ENCODE assay signal across 1 cellular context in genomic region chr10:51325649-51326048, GRCh38.
TF ChIP-seq lines count a peak whose summit lies in the region.

No MANE protein-coding gene starts in this region.

TF ChIP-seq in GM23338, 12 proteins besides CTCF, POLR2A, EP300 and RAD21 (continued from another document):
- TF ChIP-seq, protein P1, sequence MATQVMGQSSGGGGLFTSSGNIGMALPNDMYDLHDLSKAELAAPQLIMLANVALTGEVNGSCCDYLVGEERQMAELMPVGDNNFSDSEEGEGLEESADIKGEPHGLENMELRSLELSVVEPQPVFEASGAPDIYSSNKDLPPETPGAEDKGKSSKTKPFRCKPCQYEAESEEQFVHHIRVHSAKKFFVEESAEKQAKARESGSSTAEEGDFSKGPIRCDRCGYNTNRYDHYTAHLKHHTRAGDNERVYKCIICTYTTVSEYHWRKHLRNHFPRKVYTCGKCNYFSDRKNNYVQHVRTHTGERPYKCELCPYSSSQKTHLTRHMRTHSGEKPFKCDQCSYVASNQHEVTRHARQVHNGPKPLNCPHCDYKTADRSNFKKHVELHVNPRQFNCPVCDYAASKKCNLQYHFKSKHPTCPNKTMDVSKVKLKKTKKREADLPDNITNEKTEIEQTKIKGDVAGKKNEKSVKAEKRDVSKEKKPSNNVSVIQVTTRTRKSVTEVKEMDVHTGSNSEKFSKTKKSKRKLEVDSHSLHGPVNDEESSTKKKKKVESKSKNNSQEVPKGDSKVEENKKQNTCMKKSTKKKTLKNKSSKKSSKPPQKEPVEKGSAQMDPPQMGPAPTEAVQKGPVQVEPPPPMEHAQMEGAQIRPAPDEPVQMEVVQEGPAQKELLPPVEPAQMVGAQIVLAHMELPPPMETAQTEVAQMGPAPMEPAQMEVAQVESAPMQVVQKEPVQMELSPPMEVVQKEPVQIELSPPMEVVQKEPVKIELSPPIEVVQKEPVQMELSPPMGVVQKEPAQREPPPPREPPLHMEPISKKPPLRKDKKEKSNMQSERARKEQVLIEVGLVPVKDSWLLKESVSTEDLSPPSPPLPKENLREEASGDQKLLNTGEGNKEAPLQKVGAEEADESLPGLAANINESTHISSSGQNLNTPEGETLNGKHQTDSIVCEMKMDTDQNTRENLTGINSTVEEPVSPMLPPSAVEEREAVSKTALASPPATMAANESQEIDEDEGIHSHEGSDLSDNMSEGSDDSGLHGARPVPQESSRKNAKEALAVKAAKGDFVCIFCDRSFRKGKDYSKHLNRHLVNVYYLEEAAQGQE (IDR thresholded peaks at IDR 0.05; ENCODE audit: unreplicated experiment) = no peak
- no peak for TF ChIP-seq JUNB (IDR thresholded peaks at IDR 0.05; ENCODE audit: unreplicated experiment)
- TF ChIP-seq, protein P2, sequence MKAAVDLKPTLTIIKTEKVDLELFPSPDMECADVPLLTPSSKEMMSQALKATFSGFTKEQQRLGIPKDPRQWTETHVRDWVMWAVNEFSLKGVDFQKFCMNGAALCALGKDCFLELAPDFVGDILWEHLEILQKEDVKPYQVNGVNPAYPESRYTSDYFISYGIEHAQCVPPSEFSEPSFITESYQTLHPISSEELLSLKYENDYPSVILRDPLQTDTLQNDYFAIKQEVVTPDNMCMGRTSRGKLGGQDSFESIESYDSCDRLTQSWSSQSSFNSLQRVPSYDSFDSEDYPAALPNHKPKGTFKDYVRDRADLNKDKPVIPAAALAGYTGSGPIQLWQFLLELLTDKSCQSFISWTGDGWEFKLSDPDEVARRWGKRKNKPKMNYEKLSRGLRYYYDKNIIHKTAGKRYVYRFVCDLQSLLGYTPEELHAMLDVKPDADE (IDR thresholded peaks at IDR 0.05) = no peak
- no peak for TF ChIP-seq STAT1 (IDR thresholded peaks at IDR 0.05; ENCODE audit: unreplicated experiment)
- TF ChIP-seq, protein P3, sequence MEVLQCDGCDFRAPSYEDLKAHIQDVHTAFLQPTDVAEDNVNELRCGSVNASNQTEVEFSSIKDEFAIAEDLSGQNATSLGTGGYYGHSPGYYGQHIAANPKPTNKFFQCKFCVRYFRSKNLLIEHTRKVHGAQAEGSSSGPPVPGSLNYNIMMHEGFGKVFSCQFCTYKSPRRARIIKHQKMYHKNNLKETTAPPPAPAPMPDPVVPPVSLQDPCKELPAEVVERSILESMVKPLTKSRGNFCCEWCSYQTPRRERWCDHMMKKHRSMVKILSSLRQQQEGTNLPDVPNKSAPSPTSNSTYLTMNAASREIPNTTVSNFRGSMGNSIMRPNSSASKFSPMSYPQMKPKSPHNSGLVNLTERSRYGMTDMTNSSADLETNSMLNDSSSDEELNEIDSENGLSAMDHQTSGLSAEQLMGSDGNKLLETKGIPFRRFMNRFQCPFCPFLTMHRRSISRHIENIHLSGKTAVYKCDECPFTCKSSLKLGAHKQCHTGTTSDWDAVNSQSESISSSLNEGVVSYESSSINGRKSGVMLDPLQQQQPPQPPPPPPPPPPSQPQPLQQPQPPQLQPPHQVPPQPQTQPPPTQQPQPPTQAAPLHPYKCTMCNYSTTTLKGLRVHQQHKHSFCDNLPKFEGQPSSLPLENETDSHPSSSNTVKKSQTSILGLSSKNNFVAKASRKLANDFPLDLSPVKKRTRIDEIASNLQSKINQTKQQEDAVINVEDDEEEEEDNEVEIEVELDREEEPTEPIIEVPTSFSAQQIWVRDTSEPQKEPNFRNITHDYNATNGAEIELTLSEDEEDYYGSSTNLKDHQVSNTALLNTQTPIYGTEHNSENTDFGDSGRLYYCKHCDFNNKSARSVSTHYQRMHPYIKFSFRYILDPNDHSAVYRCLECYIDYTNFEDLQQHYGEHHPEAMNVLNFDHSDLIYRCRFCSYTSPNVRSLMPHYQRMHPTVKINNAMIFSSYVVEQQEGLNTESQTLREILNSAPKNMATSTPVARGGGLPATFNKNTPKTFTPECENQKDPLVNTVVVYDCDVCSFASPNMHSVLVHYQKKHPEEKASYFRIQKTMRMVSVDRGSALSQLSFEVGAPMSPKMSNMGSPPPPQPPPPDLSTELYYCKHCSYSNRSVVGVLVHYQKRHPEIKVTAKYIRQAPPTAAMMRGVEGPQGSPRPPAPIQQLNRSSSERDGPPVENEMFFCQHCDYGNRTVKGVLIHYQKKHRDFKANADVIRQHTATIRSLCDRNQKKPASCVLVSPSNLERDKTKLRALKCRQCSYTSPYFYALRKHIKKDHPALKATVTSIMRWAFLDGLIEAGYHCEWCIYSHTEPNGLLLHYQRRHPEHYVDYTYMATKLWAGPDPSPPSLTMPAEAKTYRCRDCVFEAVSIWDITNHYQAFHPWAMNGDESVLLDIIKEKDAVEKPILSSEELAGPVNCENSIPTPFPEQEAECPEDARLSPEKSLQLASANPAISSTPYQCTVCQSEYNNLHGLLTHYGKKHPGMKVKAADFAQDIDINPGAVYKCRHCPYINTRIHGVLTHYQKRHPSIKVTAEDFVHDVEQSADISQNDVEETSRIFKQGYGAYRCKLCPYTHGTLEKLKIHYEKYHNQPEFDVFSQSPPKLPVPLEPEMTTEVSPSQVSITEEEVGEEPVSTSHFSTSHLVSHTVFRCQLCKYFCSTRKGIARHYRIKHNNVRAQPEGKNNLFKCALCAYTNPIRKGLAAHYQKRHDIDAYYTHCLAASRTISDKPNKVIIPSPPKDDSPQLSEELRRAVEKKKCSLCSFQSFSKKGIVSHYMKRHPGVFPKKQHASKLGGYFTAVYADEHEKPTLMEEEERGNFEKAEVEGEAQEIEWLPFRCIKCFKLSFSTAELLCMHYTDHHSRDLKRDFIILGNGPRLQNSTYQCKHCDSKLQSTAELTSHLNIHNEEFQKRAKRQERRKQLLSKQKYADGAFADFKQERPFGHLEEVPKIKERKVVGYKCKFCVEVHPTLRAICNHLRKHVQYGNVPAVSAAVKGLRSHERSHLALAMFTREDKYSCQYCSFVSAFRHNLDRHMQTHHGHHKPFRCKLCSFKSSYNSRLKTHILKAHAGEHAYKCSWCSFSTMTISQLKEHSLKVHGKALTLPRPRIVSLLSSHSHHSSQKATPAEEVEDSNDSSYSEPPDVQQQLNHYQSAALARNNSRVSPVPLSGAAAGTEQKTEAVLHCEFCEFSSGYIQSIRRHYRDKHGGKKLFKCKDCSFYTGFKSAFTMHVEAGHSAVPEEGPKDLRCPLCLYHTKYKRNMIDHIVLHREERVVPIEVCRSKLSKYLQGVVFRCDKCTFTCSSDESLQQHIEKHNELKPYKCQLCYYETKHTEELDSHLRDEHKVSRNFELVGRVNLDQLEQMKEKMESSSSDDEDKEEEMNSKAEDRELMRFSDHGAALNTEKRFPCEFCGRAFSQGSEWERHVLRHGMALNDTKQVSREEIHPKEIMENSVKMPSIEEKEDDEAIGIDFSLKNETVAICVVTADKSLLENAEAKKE (CRISPR knock-in tag; IDR thresholded peaks at IDR 0.05) = no peak
- TF ChIP-seq EZH2 (IDR thresholded peaks at IDR 0.05; ENCODE audit: low read depth, unreplicated experiment) = no peak
- TF ChIP-seq CREB1 (CRISPR knock-in tag; IDR thresholded peaks at IDR 0.05; ENCODE audit: low read depth) = no peak
- TF ChIP-seq ZNF331 (CRISPR knock-in tag; IDR thresholded peaks at IDR 0.05; ENCODE audit: low read depth) = no peak
- no peak for TF ChIP-seq ZNF114 (CRISPR knock-in tag; IDR thresholded peaks at IDR 0.05)
